8 cellular contexts compared by ENCODE assay signal in genomic region chr11:43359432-43359818, GRCh38. TPM values are rescaled to one million over a fixed set of nuclear protein-coding genes. Genes with fewer than 3 reads are reported as not detected.
DNase-seq lines count a peak whose midpoint lies in the region; ATAC-seq and TF ChIP-seq lines count a peak whose summit lies in the region.

No MANE protein-coding gene starts in this region.

- CTCF ChIA-PET in HCT116 (lab: Charles Lee): interaction anchor here (1.2 to 1.5 kb wide), 3 partner anchors 44 to 77 kb away, joined by 3 to 6 read pairs (median 3); partner anchors contain the start of gene API5

- peak overlapping the region; percentile 90 for H3K9ac ChIP-seq in HCT116 (ENCODE audit: low read length)

- peak overlapping the region; percentile 97 for H3K4me3 Mint-ChIP-seq in activated naive CD8-positive, alpha-beta T cell treated with anti-CD3 and anti-CD28 coated beads, Interleukin-2, amount 10 ng/mL, durations not matched to agents 7 days and 5 days

- H3K27ac ChIP-seq in HCT116 (ENCODE audit: low read depth, low read length): peak overlapping the region; percentile 86
- H3K27ac ChIP-seq in right cardiac atrium (ENCODE audit: low read length): peak overlapping the region; percentile 82

- no peaks in the 10 kb centered on the region for H3K9me2 ChIP-seq in HCT116 (ENCODE audit: insufficient read depth)

- intact Hi-C loops in HCT116 (cut with micrococcal nuclease) (no loop called here), right cardiac atrium (cut with DNase I) (no loop called here), sciatic nerve (cut with DNase I) (no loop called here)

- no peaks in the 10 kb centered on the region for H3K36me3 ChIP-seq in HCT116 (ENCODE audit: control insufficient read depth in 1 of 2, insufficient read depth in 2 of 2, low read length in 2 of 2)

- peaks cover 56% of the 10 kb centered on the region for H3K79me2 ChIP-seq in HCT116 (ENCODE audit: insufficient read depth, low read length)

- peak overlapping the region; percentile 87 to 97 for H3K4me3 ChIP-seq in HCT116 (replicated peaks in 1 of 2; ENCODE audit: low read depth in 1 of 2, low read length in 2 of 2)
- H3K4me3 ChIP-seq in right cardiac atrium (ENCODE audit: low read length): peak overlapping the region; percentile 86

- under 1% methylated on average over 14 of the region's 14 CpGs for WGBS in right cardiac atrium

- H3K4me1 ChIP-seq in HCT116 (ENCODE audit: control insufficient read depth in 1 of 2, insufficient read depth in 2 of 2, low read length in 2 of 2): peaks cover 3 to 20% of the 10 kb centered on the region in 2 experiments; a peak in 3 of 4 replicates
- no peaks in the 10 kb centered on the region for H3K4me1 ChIP-seq in right cardiac atrium (ENCODE audit: control insufficient read depth, insufficient read depth, low read length)

- peak overlapping the region; percentile 97 for H3K27ac Mint-ChIP-seq in activated naive CD8-positive, alpha-beta T cell treated with anti-CD3 and anti-CD28 coated beads, Interleukin-2, amount 10 ng/mL, durations not matched to agents 7 days and 5 days

- no peaks in the 10 kb centered on the region for H4K20me1 ChIP-seq in HCT116 (ENCODE audit: insufficient read depth)

- H3K36me3 Mint-ChIP-seq in activated naive CD8-positive, alpha-beta T cell treated with anti-CD3 and anti-CD28 coated beads, Interleukin-2, amount 10 ng/mL, durations not matched to agents 7 days and 5 days: peaks cover 11% of the 10 kb centered on the region

- no peak for TF ChIP-seq POLR2A in HCT116 (IDR thresholded peaks at IDR 0.05; ENCODE audit: borderline replicate concordance, extremely low read depth, insufficient read depth, insufficient read length)

- no TSS peak for BruUV-seq in HCT116 (replicated peaks; lab: Mats Ljungman, UMichigan)

- TF ChIP-seq CTCF in HCT116 (IDR thresholded peaks at IDR 0.05 in 2 of 3, conservative IDR thresholded peaks at IDR 0.05 in 1 of 3; ENCODE audit: borderline replicate concordance in 1 of 3, insufficient read depth in 1 of 3, low read depth in 2 of 3, low read length in 2 of 3): no peak

- H3K9me3 ChIP-seq in HCT116 (ENCODE audit: control insufficient read depth in 1 of 2, insufficient read depth in 1 of 2, low read depth in 1 of 2, low read length in 2 of 2): no peaks in the 10 kb centered on the region
- no peaks in the 10 kb centered on the region for H3K9me3 ChIP-seq in right cardiac atrium (ENCODE audit: control insufficient read depth, low read length)

- peaks cover 28% of the 10 kb centered on the region for H3K4me1 Mint-ChIP-seq in activated naive CD8-positive, alpha-beta T cell treated with anti-CD3 and anti-CD28 coated beads, Interleukin-2, amount 10 ng/mL, durations not matched to agents 7 days and 5 days

- H3K27me3 ChIP-seq in HCT116 (ENCODE audit: insufficient read depth, low read length) (no peaks in the 10 kb centered on the region), right cardiac atrium (ENCODE audit: control insufficient read depth, insufficient read depth) (no peaks in the 10 kb centered on the region)

- H2AFZ ChIP-seq in HCT116 (ENCODE audit: low read depth, low read length, poor library complexity, severe bottlenecking): no peak overlapping the region

- peak; percentile 48 for ATAC-seq in HCT116
- ATAC-seq in activated naive CD8-positive, alpha-beta T cell treated with anti-CD3 and anti-CD28 coated beads, Interleukin-2, amount 10 ng/mL, durations not matched to agents 7 days and 5 days (ENCODE audit: low read depth): peak; percentile 41
- ATAC-seq in right cardiac atrium: peak; percentile 26 to 44
- peak; percentile 31 for ATAC-seq in sciatic nerve

- H3K9me3 Mint-ChIP-seq in activated naive CD8-positive, alpha-beta T cell treated with anti-CD3 and anti-CD28 coated beads, Interleukin-2, amount 10 ng/mL, durations not matched to agents 7 days and 5 days: no peaks in the 10 kb centered on the region

- peak; percentile 25 for DNase-seq in stimulated activated CD4-positive, alpha-beta T cell treated with anti-CD3 and anti-CD28 coated beads, Interleukin-12 subunit alpha, Interleukin-12 subunit beta, amount 100 ng/mL, for 4 hours
- no peak for DNase-seq in stimulated activated CD4-positive, alpha-beta T cell treated with anti-CD3 and anti-CD28 coated beads, Interleukin-1b, Interleukin-23, amount 100 ng/mL, for 48 hours
- DNase-seq in HCT116 (ENCODE audit: low read depth, low spot score) (no peak), LoVo (ENCODE audit: low spot score) (peak; percentile 7), right cardiac atrium (no peak), sciatic nerve (ENCODE audit: low spot score) (no peak), NCI-H2107 treated with DMSO at 0.1 percent for 48 hours (lab: John Stamatoyannopoulos, UW; ENCODE audit: unreplicated experiment) (no peak)
- DNase-seq in activated naive CD8-positive, alpha-beta T cell treated with anti-CD3 and anti-CD28 coated beads, Interleukin-2, amount 10 ng/mL, durations not matched to agents 7 days and 5 days: no peak

- no peak for TF ChIP-seq RAD21 in HCT116 (IDR thresholded peaks at IDR 0.05; ENCODE audit: low read depth)

- POLR2A ChIA-PET in HCT116 (lab: Charles Lee): interaction anchor here (1.4 to 1.5 kb wide), 2 partner anchors 30 to 48 kb away, joined by 4 to 5 read pairs; partner anchors contain the start of gene API5
- POLR2A ChIA-PET in activated naive CD8-positive, alpha-beta T cell treated with anti-CD3 and anti-CD28 coated beads, Interleukin-2, amount 10 ng/mL, durations not matched to agents 7 days and 5 days (lab: Charles Lee): interaction anchor here (0.7 to 2.5 kb wide), 9 partner anchors 10 to 321 kb away, joined by 3 to 52 read pairs (median 4); partner anchors contain the start of genes API5 and HSD17B12

- H3K27me3 Mint-ChIP-seq in activated naive CD8-positive, alpha-beta T cell treated with anti-CD3 and anti-CD28 coated beads, Interleukin-2, amount 10 ng/mL, durations not matched to agents 7 days and 5 days: no peaks in the 10 kb centered on the region

- peak overlapping the region; percentile 92 for H3K4me2 ChIP-seq in HCT116 (ENCODE audit: low read length)

- RAD21 ChIA-PET in HCT116 (lab: Charles Lee; ENCODE audit: low non-redundant PET in 1 of 2, low total read pairs in 2 of 2, uncharacterized antibody in 2 of 2, unreplicated experiment in 2 of 2): interaction anchor here in 1 of 2 experiments (1.3 kb wide), 1 partner anchor 48 kb away, joined by 4 read pairs; the partner anchor contains the start of gene API5

TF ChIP-seq in HCT116, 20 proteins besides CTCF, POLR2A, EP300 and RAD21 (continues in another document):
- TF ChIP-seq FOSL1 (IDR thresholded peaks at IDR 0.05; ENCODE audit: low read depth): no peak
- TF ChIP-seq ZBTB33 (IDR thresholded peaks at IDR 0.05; ENCODE audit: extremely low read depth, insufficient replicate concordance, low read length): no peak
- peak; percentile 38; the same call in 1 of the 2 replicates for TF ChIP-seq MAX (IDR thresholded peaks at IDR 0.05)

RNA-seq across cellular contexts. Expression of gene TTC17, which starts 0.7 kb away (rescaled TPM):
- total RNA-seq in HCT116 (2021; ENCODE audit: unreplicated experiment): 51.6 TPM
- 44.6 and 52.7 TPM in 2 replicates for polyA plus RNA-seq in HCT116 (2012)
- total RNA-seq in activated naive CD8-positive, alpha-beta T cell treated with anti-CD3 and anti-CD28 coated beads, Interleukin-2, amount 10 ng/mL, durations not matched to agents 7 days and 5 days: 10 to 100 TPM; 87.6 to 89.6 TPM
- total RNA-seq in right cardiac atrium: 10 to 100 TPM; 32.8 to 42.8 (median 36.4) TPM
- 23.4 TPM for polyA plus RNA-seq in right cardiac atrium
- total RNA-seq in sciatic nerve: 115 TPM

RNA-seq across cellular contexts. Expression of gene API5, which starts 47.6 kb away (rescaled TPM):
- total RNA-seq in HCT116 (2021; ENCODE audit: unreplicated experiment): 122 TPM
- 26.7 and 36.0 TPM in 2 replicates for polyA plus RNA-seq in HCT116 (2012)
- 100 to 1,000 TPM; 101 TPM for total RNA-seq in activated naive CD8-positive, alpha-beta T cell treated with anti-CD3 and anti-CD28 coated beads, Interleukin-2, amount 10 ng/mL, durations not matched to agents 7 days and 5 days
- total RNA-seq in right cardiac atrium: 10 to 100 TPM; 40.1 to 45.8 (median 44.6) TPM
- polyA plus RNA-seq in right cardiac atrium: 17.7 TPM
- 80.1 TPM for total RNA-seq in sciatic nerve

Comparison
In these comparisons a context has a peak if more than half of its experiments do, and no peak if none do; other contexts are left out.
1. DNase-seq: peak in stimulated activated CD4-positive, alpha-beta T cell treated with anti-CD3 and anti-CD28 coated beads, Interleukin-12 subunit alpha, Interleukin-12 subunit beta, amount 100 ng/mL, for 4 hours (single experiment) and LoVo (single experiment); none in stimulated activated CD4-positive, alpha-beta T cell treated with anti-CD3 and anti-CD28 coated beads, Interleukin-1b, Interleukin-23, amount 100 ng/mL, for 48 hours (single experiment), HCT116 (single experiment), activated naive CD8-positive, alpha-beta T cell treated with anti-CD3 and anti-CD28 coated beads, Interleukin-2, amount 10 ng/mL, durations not matched to agents 7 days and 5 days (single experiment), right cardiac atrium (0 of 3), sciatic nerve (single experiment) and NCI-H2107 treated with DMSO at 0.1 percent for 48 hours (single experiment).
2. Peak in every context shown above with its lines, with median percentiles within 50 percentile points of each other: ATAC-seq.